ENCODE assay signal across 11 cellular contexts in genomic region chr9:27194401-27195091, GRCh38.
A peak's percentile ranks its signal among the peaks of the same experiment; 100 is the strongest.
DNase-seq lines count a peak whose midpoint lies in the region; ATAC-seq and TF ChIP-seq lines count a peak whose summit lies in the region.
"Had no signal": no experiment of that assay in that cellular context is flagged by ENCODE, and none has a peak within 500 bp of the region (broad histone marks: within the 10 kb centered on the region; RNA-seq: fewer than 3 reads in every experiment).

No MANE protein-coding gene starts in this region.

- DNase-seq in EL (peak; percentile 81), HT-29 (ENCODE audit: low spot score) (peak; percentile 57), omental fat pad (ENCODE audit: low spot score) (no peak), 8988T (no peak), NOMO-1 (lab: John Stamatoyannopoulos, UW; ENCODE audit: unreplicated experiment in 2 of 2) (no peak), NCI-H1092 treated with DMSO at 0.1 percent for 48 hours (lab: John Stamatoyannopoulos, UW) (no peak)
- no peak for DNase-seq in activated effector memory CD4-positive, alpha-beta T cell treated with anti-CD3 and anti-CD28 coated beads, Interleukin-2, amount 50 U/mL, for 16 hours
- DNase-seq: midbrain, NCI-H187 treated with DMSO at 0.1 percent for 48 hours, WERI-Rb-1 had no signal

- peak overlapping the region; percentile 26 for H3K27ac ChIP-seq in cingulate gyrus (ENCODE audit: low read depth, low read length)
- H3K27ac ChIP-seq: WERI-Rb-1 had no signal

- no peak for TF ChIP-seq CTCF in omental fat pad (IDR thresholded peaks at IDR 0.05)

- ATAC-seq in omental fat pad (ENCODE audit: low FRiP score) = peak; percentile 22

Comparison
In these comparisons a context has a peak if more than half of its experiments do, and no peak if none do; other contexts are left out.
1. DNase-seq: peak in EL (single experiment) and HT-29 (single experiment); none in omental fat pad (single experiment), 8988T (single experiment), NOMO-1 (0 of 2), activated effector memory CD4-positive, alpha-beta T cell treated with anti-CD3 and anti-CD28 coated beads, Interleukin-2, amount 50 U/mL, for 16 hours (single experiment) and NCI-H1092 treated with DMSO at 0.1 percent for 48 hours (single experiment).